Comparison of ENCODE assay signal across 28 cellular contexts in the genomic region with DNA sequence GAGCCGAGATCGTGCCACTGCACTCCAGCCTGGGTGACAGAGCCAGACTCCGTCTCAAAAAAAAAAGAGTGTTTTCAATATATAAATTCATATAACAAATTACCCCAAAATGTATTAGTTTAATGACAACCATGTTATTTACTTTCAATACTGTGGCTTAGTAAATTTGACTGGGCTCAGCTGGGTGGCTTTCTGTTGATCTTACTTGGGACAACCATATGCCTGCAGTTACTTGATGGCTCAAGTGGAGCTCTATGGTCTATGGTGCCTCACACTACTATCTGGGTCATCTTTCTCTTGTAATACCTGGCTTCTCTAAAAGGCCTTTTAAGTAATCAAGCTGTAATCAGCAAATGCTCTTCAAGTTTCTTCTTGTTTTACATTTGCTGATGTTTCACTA.
"Had no signal": no experiment of that assay in that cellular context is flagged by ENCODE, and none has a peak within 500 bp of the region (broad histone marks: within the 10 kb centered on the region; RNA-seq: fewer than 3 reads in every experiment).

No MANE protein-coding gene starts in this region.

- H3K27ac ChIP-seq: colonic mucosa, coronary artery, dorsolateral prefrontal cortex, epithelial cell of prostate, esophagus muscularis mucosa, esophagus squamous epithelium, foreskin keratinocyte, gastrocnemius medialis, gastroesophageal sphincter, heart left ventricle, heart right ventricle had no signal

- H3K27me3 Mint-ChIP-seq: dendritic cell treated with granulocyte-macrophage colony-stimulating factor and Interleukin-4, amounts not matched to agents 40 ng/mL and 50 ng/mL, for 4 days; effector memory CD8-positive, alpha-beta T cell had no signal

- H3K4me1 ChIP-seq: colonic mucosa, esophagus muscularis mucosa, esophagus squamous epithelium, foreskin keratinocyte, gastrocnemius medialis, gastroesophageal sphincter, heart left ventricle, heart right ventricle had no signal

- H3K4me3 ChIP-seq: colonic mucosa, coronary artery, dorsolateral prefrontal cortex, esophagus muscularis mucosa, esophagus squamous epithelium, gastrocnemius medialis, gastroesophageal sphincter, heart left ventricle, heart right ventricle had no signal

- H3K36me3 ChIP-seq: colonic mucosa, esophagus muscularis mucosa, esophagus squamous epithelium, gastrocnemius medialis, gastroesophageal sphincter, heart left ventricle, heart right ventricle had no signal

- H3K4me3 Mint-ChIP-seq: dendritic cell treated with granulocyte-macrophage colony-stimulating factor and Interleukin-4, amounts not matched to agents 40 ng/mL and 50 ng/mL, for 4 days; effector memory CD8-positive, alpha-beta T cell; endodermal cell had no signal

- DNase-seq: colonic mucosa; cortex of kidney; dermis blood vessel endothelial cell; dorsolateral prefrontal cortex; effector CD4-positive, alpha-beta T cell; effector CD8-positive, alpha-beta T cell; effector memory CD4-positive, alpha-beta T cell; effector memory CD8-positive, alpha-beta T cell; endodermal cell; erythroblast; esophagus squamous epithelium; foreskin melanocyte; gastrocnemius medialis; glutamatergic neuron; head of caudate nucleus; heart left ventricle; heart right ventricle had no signal

- H3K27me3 ChIP-seq: colonic mucosa, esophagus muscularis mucosa, esophagus squamous epithelium, foreskin keratinocyte, gastrocnemius medialis, gastroesophageal sphincter, heart left ventricle, heart right ventricle had no signal

- H3K9me3 ChIP-seq: colonic mucosa, gastrocnemius medialis had no signal

- FAIRE-seq: colon, endometrium, endothelial cell of umbilical vein, frontal cortex had no signal

- ATAC-seq: effector memory CD8-positive, alpha-beta T cell; esophagus mucosa; foreskin keratinocyte; gastrocnemius medialis; gastroesophageal sphincter; heart left ventricle; heart right ventricle had no signal

- H3K27ac Mint-ChIP-seq: dendritic cell treated with granulocyte-macrophage colony-stimulating factor and Interleukin-4, amounts not matched to agents 40 ng/mL and 50 ng/mL, for 4 days; effector memory CD8-positive, alpha-beta T cell; endodermal cell had no signal

- H3K4me1 Mint-ChIP-seq: endodermal cell had no signal
